In genomic region chr6:1143655-1144054, GRCh38 we compare ENCODE assay signal across 1 cellular context.
TF ChIP-seq lines count a peak whose summit lies in the region.

No MANE protein-coding gene starts in this region.

TF ChIP-seq in HepG2, 621 proteins besides CTCF, POLR2A, EP300 and RAD21 (continued from another document):
- TF ChIP-seq, protein P1, sequence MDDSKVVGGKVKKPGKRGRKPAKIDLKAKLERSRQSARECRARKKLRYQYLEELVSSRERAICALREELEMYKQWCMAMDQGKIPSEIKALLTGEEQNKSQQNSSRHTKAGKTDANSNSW (CRISPR knock-in tag; IDR thresholded peaks at IDR 0.05; ENCODE audit: borderline replicate concordance) = no peak
- TF ChIP-seq ZFP90 (CRISPR knock-in tag; IDR thresholded peaks at IDR 0.05; ENCODE audit: borderline replicate concordance) = no peak
- TF ChIP-seq HDAC6 (IDR thresholded peaks at IDR 0.05; ENCODE audit: low read depth, low read length) = no peak
- no peak for TF ChIP-seq PLRG1 (conservative IDR thresholded peaks at IDR 0.05)
